ENCODE assay signal across 13 cellular contexts in genomic region chr4:158858410-158859189, GRCh38.
DNase-seq lines count a peak whose midpoint lies in the region; ATAC-seq and TF ChIP-seq lines count a peak whose summit lies in the region.
"Had no signal": no experiment of that assay in that cellular context is flagged by ENCODE, and none has a peak within 500 bp of the region (broad histone marks: within the 10 kb centered on the region; RNA-seq: fewer than 3 reads in every experiment).

No MANE protein-coding gene starts in this region.

- POLR2A ChIA-PET in RWPE1 (lab: Yijun Ruan, JAX; ENCODE audit: low non-redundant PET): no interaction called here

- intact Hi-C loops in left ventricle myocardium inferior (cut with micrococcal nuclease) (loop anchor here (10.0 kb wide), 3 partner anchors 316 to 586 kb away; no protein-coding TSS in a partner anchor), thyroid gland (cut with DNase I) (loop anchor here (10.0 kb wide), 1 partner anchor 316 kb away; no protein-coding TSS in a partner anchor)

- DNase-seq in GM04503 (ENCODE audit: low read depth) (peak; percentile 34), RWPE1 (ENCODE audit: low spot score) (peak; percentile 32), fibroblast of mammary gland (ENCODE audit: low read depth) (peak; percentile 88), left ventricle myocardium inferior (no peak), thyroid gland (no peak)
- no peak for DNase-seq in stimulated activated naive B cell treated with anti-CD40 and anti-IgM and Interleukin-4, amounts not matched to agents 10 μg/mL and 1 μg/mL and 100 μg/mL, for 72 hours
- DNase-seq in activated CD4-positive, alpha-beta T cell treated with anti-CD3 and anti-CD28 coated beads for 1 hour: no peak
- DNase-seq: activated naive CD8-positive, alpha-beta T cell treated with anti-CD3 and anti-CD28 coated beads, Interleukin-2, amount 50 U/mL, for 24 hours; activated T-cell treated with anti-CD3 and anti-CD28 coated beads, Interleukin-2, amount 50 U/mL, for 24 hours; heart right ventricle; NCI-H1092 treated with DMSO at 0.1 percent for 48 hours; SHP77 treated with DMSO at 0.1 percent for 48 hours; stimulated activated naive CD4-positive, alpha-beta T cell had no signal

- CTCF ChIA-PET in RWPE1 (lab: Yijun Ruan, JAX): interaction anchor here (0.6 to 3.7 kb wide), 3 partner anchors 59 to 344 kb away, joined by 3 to 18 read pairs (median 3); no protein-coding TSS in a partner anchor

- H3K36me3 Mint-ChIP-seq in stimulated activated naive B cell treated with anti-CD40 and anti-IgM and Interleukin-4, amounts not matched to agents 10 μg/mL and 1 μg/mL and 100 μg/mL, for 72 hours: peaks cover 0 to 3% of the 10 kb centered on the region in 2 donors

- no peak overlapping the region for H3K27ac Mint-ChIP-seq in stimulated activated naive B cell treated with anti-CD40 and anti-IgM and Interleukin-4, amounts not matched to agents 10 μg/mL and 1 μg/mL and 100 μg/mL, for 72 hours
- H3K27ac Mint-ChIP-seq: activated naive CD8-positive, alpha-beta T cell treated with anti-CD3 and anti-CD28 coated beads, Interleukin-2, amount 50 U/mL, for 24 hours; activated T-cell treated with anti-CD3 and anti-CD28 coated beads, Interleukin-2, amount 50 U/mL, for 24 hours had no signal

- H3K9me3 ChIP-seq in left ventricle myocardium inferior (replicated peaks) (no peaks in the 10 kb centered on the region), thyroid gland (no peaks in the 10 kb centered on the region)
- H3K9me3 ChIP-seq: heart right ventricle had no signal

- H3K27ac ChIP-seq in RWPE1: no peak overlapping the region
- H3K27ac ChIP-seq in left ventricle myocardium inferior (replicated peaks): no peak overlapping the region
- no peak overlapping the region for H3K27ac ChIP-seq in thyroid gland
- H3K27ac ChIP-seq: heart right ventricle had no signal

- H3K4me1 Mint-ChIP-seq in stimulated activated naive B cell treated with anti-CD40 and anti-IgM and Interleukin-4, amounts not matched to agents 10 μg/mL and 1 μg/mL and 100 μg/mL, for 72 hours: no peaks in the 10 kb centered on the region

- H3K9me3 Mint-ChIP-seq in stimulated activated naive B cell treated with anti-CD40 and anti-IgM and Interleukin-4, amounts not matched to agents 10 μg/mL and 1 μg/mL and 100 μg/mL, for 72 hours: no peaks in the 10 kb centered on the region
- H3K9me3 Mint-ChIP-seq: activated naive CD8-positive, alpha-beta T cell treated with anti-CD3 and anti-CD28 coated beads, Interleukin-2, amount 50 U/mL, for 24 hours; activated T-cell treated with anti-CD3 and anti-CD28 coated beads, Interleukin-2, amount 50 U/mL, for 24 hours had no signal

- no peak overlapping the region for H3K4me3 Mint-ChIP-seq in stimulated activated naive B cell treated with anti-CD40 and anti-IgM and Interleukin-4, amounts not matched to agents 10 μg/mL and 1 μg/mL and 100 μg/mL, for 72 hours
- H3K4me3 Mint-ChIP-seq: activated naive CD8-positive, alpha-beta T cell treated with anti-CD3 and anti-CD28 coated beads, Interleukin-2, amount 50 U/mL, for 24 hours; activated T-cell treated with anti-CD3 and anti-CD28 coated beads, Interleukin-2, amount 50 U/mL, for 24 hours had no signal

- ATAC-seq in stimulated activated naive B cell treated with anti-CD40 and anti-IgM and Interleukin-4, amounts not matched to agents 10 μg/mL and 1 μg/mL and 100 μg/mL, for 72 hours (replicated peaks): peak; percentile 70 to 77
- ATAC-seq: activated naive CD8-positive, alpha-beta T cell treated with anti-CD3 and anti-CD28 coated beads, Interleukin-2, amount 50 U/mL, for 24 hours had no signal

- H3K27me3 Mint-ChIP-seq in stimulated activated naive B cell treated with anti-CD40 and anti-IgM and Interleukin-4, amounts not matched to agents 10 μg/mL and 1 μg/mL and 100 μg/mL, for 72 hours: peaks cover 8 to 30% of the 10 kb centered on the region in 2 donors
- H3K27me3 Mint-ChIP-seq: activated naive CD8-positive, alpha-beta T cell treated with anti-CD3 and anti-CD28 coated beads, Interleukin-2, amount 50 U/mL, for 24 hours; activated T-cell treated with anti-CD3 and anti-CD28 coated beads, Interleukin-2, amount 50 U/mL, for 24 hours had no signal

- H3K4me1 ChIP-seq in left ventricle myocardium inferior (peaks cover 25% of the 10 kb centered on the region), thyroid gland (no peaks in the 10 kb centered on the region)

- no peak for TF ChIP-seq CTCF in RWPE1 (conservative IDR thresholded peaks at IDR 0.05; ENCODE audit: low read depth)
- TF ChIP-seq CTCF in fibroblast of mammary gland (conservative IDR thresholded peaks at IDR 0.05; ENCODE audit: control insufficient read depth, insufficient read depth, low read depth, low read length): no peak
- no peak for TF ChIP-seq CTCF in left ventricle myocardium inferior (IDR thresholded peaks at IDR 0.05; ENCODE audit: borderline replicate concordance)
- no peak for TF ChIP-seq CTCF in thyroid gland (IDR thresholded peaks at IDR 0.05)

- WGBS in thyroid gland, 2 donors: 77 to 87% methylated on average over 6 of the region's 6 CpGs

- H3K27me3 ChIP-seq in left ventricle myocardium inferior (ENCODE audit: low read depth) (no peaks in the 10 kb centered on the region), thyroid gland (no peaks in the 10 kb centered on the region)
- H3K27me3 ChIP-seq: heart right ventricle had no signal

- no peak overlapping the region for H3K4me3 ChIP-seq in fibroblast of mammary gland (ENCODE audit: control insufficient read depth, low read depth, low read length)
- H3K4me3 ChIP-seq in left ventricle myocardium inferior: no peak overlapping the region
- H3K4me3 ChIP-seq in thyroid gland (replicated peaks in 1 of 3): no peak overlapping the region
- H3K4me3 ChIP-seq: heart right ventricle had no signal

- TF ChIP-seq POLR2A in thyroid gland (IDR thresholded peaks at IDR 0.05): no peak

- peaks cover 75% of the 10 kb centered on the region for H3K36me3 ChIP-seq in left ventricle myocardium inferior
- peaks cover 17 to 19% of the 10 kb centered on the region in 2 donors for H3K36me3 ChIP-seq in thyroid gland

Comparison
In these comparisons a context has a peak if more than half of its experiments do, and no peak if none do; other contexts are left out.
1. DNase-seq: peak in GM04503 (single experiment), RWPE1 (single experiment) and fibroblast of mammary gland (single experiment); none in stimulated activated naive B cell treated with anti-CD40 and anti-IgM and Interleukin-4, amounts not matched to agents 10 μg/mL and 1 μg/mL and 100 μg/mL, for 72 hours (single experiment), activated CD4-positive, alpha-beta T cell treated with anti-CD3 and anti-CD28 coated beads for 1 hour (single experiment), left ventricle myocardium inferior (single experiment) and thyroid gland (0 of 2).